Comparison of ENCODE assay signal across 8 cellular contexts in genomic region chr16:56989988-56990387, GRCh38. TPM values are rescaled to one million over a fixed set of nuclear protein-coding genes. Genes with fewer than 3 reads are reported as not detected.
DNase-seq lines count a peak whose midpoint lies in the region; ATAC-seq, FAIRE-seq and TF ChIP-seq lines count a peak whose summit lies in the region.

No MANE protein-coding gene starts in this region.

- H3K27ac ChIP-seq in WERI-Rb-1 (no peak overlapping the region), gastrocnemius medialis (peak overlapping the region; percentile 78 to 86 (median 81))

- no peak for DNase-seq in GM12892 (ENCODE audit: insufficient read length)
- no peak for DNase-seq in WERI-Rb-1
- no peak for DNase-seq in foreskin fibroblast
- DNase-seq in gastrocnemius medialis = no peak
- no peak for DNase-seq in NCI-H226
- no peak for DNase-seq in germinal center (ENCODE audit: low spot score)

- TF ChIP-seq CTCF in WERI-Rb-1 (IDR thresholded peaks at IDR 0.05; ENCODE audit: low read depth, low read length) (no peak), foreskin fibroblast (IDR thresholded peaks at IDR 0.05; ENCODE audit: low read depth, low read length) (no peak), gastrocnemius medialis (IDR thresholded peaks at IDR 0.05 in 4 of 5, conservative IDR thresholded peaks at IDR 0.05 in 1 of 5) (no peak)

- no peak for TF ChIP-seq POLR2A in GM12892 (IDR thresholded peaks at IDR 0.05; ENCODE audit: low read depth, low read length)
- TF ChIP-seq POLR2A in gastrocnemius medialis (IDR thresholded peaks at IDR 0.05) = no peak

- H3K9me3 ChIP-seq in WERI-Rb-1 (ENCODE audit: severe bottlenecking) = no peaks in the 10 kb centered on the region
- no peaks in the 10 kb centered on the region for H3K9me3 ChIP-seq in gastrocnemius medialis

- no peaks in the 10 kb centered on the region for H3K27me3 ChIP-seq in WERI-Rb-1 (ENCODE audit: insufficient read depth, low read depth, severe bottlenecking)
- H3K27me3 ChIP-seq in gastrocnemius medialis = no peaks in the 10 kb centered on the region

- ATAC-seq in gastrocnemius medialis = no peak
- ATAC-seq in GM18858 (IDR thresholded peaks at IDR 0.05; ENCODE audit: unreplicated experiment) = no peak
- ATAC-seq in HG03095 (IDR thresholded peaks at IDR 0.05; ENCODE audit: unreplicated experiment) = no peak

- in situ Hi-C loops in gastrocnemius medialis (cut with MboI; ENCODE audit: low sequenced_read_pairs in 4 of 4) = no loop called here

- H3K4me3 ChIP-seq in WERI-Rb-1 (ENCODE audit: low read depth, low read length) = peak overlapping the region; percentile 52
- peak overlapping the region; percentile 50 to 78 for H3K4me3 ChIP-seq in foreskin fibroblast (ENCODE audit: low read depth in 1 of 2, low read length in 2 of 2)
- H3K4me3 ChIP-seq in gastrocnemius medialis = peak overlapping the region; percentile 78 to 92 (median 82)

- H3K36me3 ChIP-seq in WERI-Rb-1 = no peaks in the 10 kb centered on the region
- H3K36me3 ChIP-seq in gastrocnemius medialis = no peaks in the 10 kb centered on the region

- peak; percentile 5 for FAIRE-seq in GM12892 (lab: Jason Lieb, UNC)

- intact Hi-C loops in gastrocnemius medialis (cut with DNase I; ENCODE audit: low total_unique reads) = loop anchor here (5.0 kb wide), 2 partner anchors 58 to 307 kb away; partner anchors contain the start of gene HERPUD1

- H3K4me1 ChIP-seq in gastrocnemius medialis = peaks cover 16 to 18% of the 10 kb centered on the region in 2 donors

RNA-seq across cellular contexts. Expression of gene NLRC5, which starts 0.6 kb away (rescaled TPM):
- polyA plus RNA-seq in GM12892 (2012; ENCODE audit: missing spikeins) = 99.5 TPM
- total RNA-seq in gastrocnemius medialis = 1 to 10 TPM; 2.5 to 9.4 (median 5.1) TPM

RNA-seq across cellular contexts. Expression of gene CETP, which starts 28.2 kb away (rescaled TPM):
- 9.0 TPM for polyA plus RNA-seq in GM12892 (2012; ENCODE audit: missing spikeins)
- total RNA-seq in gastrocnemius medialis = not detected

RNA-seq across cellular contexts. Expression of gene HERPUD1, which starts 58.0 kb away (rescaled TPM):
- 162 TPM for polyA plus RNA-seq in GM12892 (2012; ENCODE audit: missing spikeins)
- total RNA-seq in gastrocnemius medialis = 100 to 1,000 TPM; 110 to 281 (median 125) TPM
